Comparison of ENCODE assay signal across 1 cellular context in the genomic region with DNA sequence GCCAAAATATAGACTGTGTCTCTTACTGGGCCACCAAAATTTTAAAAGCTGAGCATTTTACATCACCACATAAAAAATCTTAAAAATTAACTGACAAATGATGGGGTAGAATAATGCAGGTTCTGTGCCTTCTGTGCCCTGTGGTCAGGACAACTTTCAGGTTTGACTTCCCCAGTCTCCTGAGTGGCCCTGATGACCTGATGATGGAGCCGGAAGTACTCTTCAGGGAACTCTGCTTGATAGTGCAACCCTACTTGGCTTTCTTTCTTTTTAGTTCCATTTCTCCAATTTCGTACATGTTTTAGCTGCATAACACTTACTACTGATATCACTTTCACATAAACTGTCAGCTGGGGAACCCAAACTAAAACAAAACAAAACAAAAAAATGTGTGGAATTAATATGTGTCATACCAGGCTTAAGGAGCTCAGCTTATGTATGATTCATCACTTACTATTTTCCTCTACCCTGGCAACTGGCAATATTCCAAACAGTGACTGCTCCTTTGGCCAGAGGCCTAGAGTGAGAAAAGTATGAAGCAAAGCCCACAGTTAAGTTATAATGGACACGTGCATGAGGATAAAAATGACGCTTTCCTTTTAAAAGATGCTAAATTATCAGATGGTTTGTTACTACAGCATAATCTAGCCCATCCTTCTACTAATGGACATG.
A peak's percentile ranks its signal among the peaks of the same experiment; 100 is the strongest.
TF ChIP-seq lines count a peak whose summit lies in the region.

No MANE protein-coding gene starts in this region.

TF ChIP-seq in IMR-90, 13 proteins besides CTCF, POLR2A, EP300 and RAD21:
- TF ChIP-seq MXI1 (IDR thresholded peaks at IDR 0.05; ENCODE audit: borderline replicate concordance, low read depth, low read length) = no peak
- peak; percentile 6; the same call in 1 of the 2 replicates for TF ChIP-seq MAFK (IDR thresholded peaks at IDR 0.05; ENCODE audit: low read depth, low read length)
- no peak for TF ChIP-seq MAZ (IDR thresholded peaks at IDR 0.05; ENCODE audit: borderline replicate concordance, low read depth, low read length)
- peak; percentile 86 for TF ChIP-seq BHLHE40 (IDR thresholded peaks at IDR 0.05; ENCODE audit: low read depth, low read length)
- TF ChIP-seq CEBPB (IDR thresholded peaks at IDR 0.05; ENCODE audit: low read depth, low read length) = peak; percentile 58; the same call in 1 of the 2 replicates
- no peak for TF ChIP-seq RCOR1 (IDR thresholded peaks at IDR 0.05; ENCODE audit: insufficient replicate concordance, low read length)
- TF ChIP-seq, protein P1, sequence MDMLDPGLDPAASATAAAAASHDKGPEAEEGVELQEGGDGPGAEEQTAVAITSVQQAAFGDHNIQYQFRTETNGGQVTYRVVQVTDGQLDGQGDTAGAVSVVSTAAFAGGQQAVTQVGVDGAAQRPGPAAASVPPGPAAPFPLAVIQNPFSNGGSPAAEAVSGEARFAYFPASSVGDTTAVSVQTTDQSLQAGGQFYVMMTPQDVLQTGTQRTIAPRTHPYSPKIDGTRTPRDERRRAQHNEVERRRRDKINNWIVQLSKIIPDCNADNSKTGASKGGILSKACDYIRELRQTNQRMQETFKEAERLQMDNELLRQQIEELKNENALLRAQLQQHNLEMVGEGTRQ (IDR thresholded peaks at IDR 0.05; ENCODE audit: low read depth, low read length) = no peak
- no peak for TF ChIP-seq NFE2L2 (IDR thresholded peaks at IDR 0.05; ENCODE audit: low read depth, low read length)
- TF ChIP-seq SMC3 (IDR thresholded peaks at IDR 0.05; ENCODE audit: low read depth, low read length) = no peak
- no peak for TF ChIP-seq ELK1 (IDR thresholded peaks at IDR 0.05; ENCODE audit: borderline replicate concordance, low read depth, low read length)
- peak; percentile 85 for TF ChIP-seq FOS (IDR thresholded peaks at IDR 0.05; ENCODE audit: low read depth, low read length)
